Comparison of ENCODE assay signal across 18 cellular contexts in genomic region chr11:88629496-88629895, GRCh38.
"Had no signal": no experiment of that assay in that cellular context is flagged by ENCODE, and none has a peak within 500 bp of the region (broad histone marks: within the 10 kb centered on the region; RNA-seq: fewer than 3 reads in every experiment).

No MANE protein-coding gene starts in this region.

- FAIRE-seq: islet of Langerhans, urothelium cell line had no signal

- H3K36me3 ChIP-seq: lower lobe of right lung, spleen had no signal

- DNase-seq: activated CD4-positive, alpha-beta T cell treated with anti-CD3 and anti-CD28 coated beads, Interleukin-2, amount 10 ng/mL, durations not matched to agents 7 days and 5 days; activated CD8-positive, alpha-beta T cell treated with anti-CD3 and anti-CD28 coated beads, Interleukin-2, amount 10 ng/mL, durations not matched to agents 7 days and 5 days; activated naive CD4-positive, alpha-beta T cell treated with Interleukin-2 at 50 U/mL for 16 hours; activated T-cell treated with anti-CD3 and anti-CD28 coated beads, Interleukin-2, amount 50 U/mL, for 24 hours; anterior cingulate cortex; cerebellar nuclear complex; effector CD4-positive, alpha-beta T cell; hippocampal formation; lower lobe of right lung; nucleus accumbens; posterior cingulate gyrus; retina; spleen; stimulated activated naive B cell treated with anti-CD40 and anti-IgM and Interleukin-4, amounts not matched to agents 10 μg/mL and 1 μg/mL and 100 μg/mL, for 72 hours had no signal

- H3K9me3 ChIP-seq: lower lobe of right lung, spleen had no signal

- H3K27ac ChIP-seq: lower lobe of right lung, spleen had no signal

- H3K4me3 ChIP-seq: lower lobe of right lung, spleen had no signal

- H3K27me3 ChIP-seq: spleen had no signal

- H3K4me1 ChIP-seq: lower lobe of right lung, spleen had no signal

- ATAC-seq: activated CD4-positive, CD25-positive, alpha-beta regulatory T cell treated with anti-CD3 and anti-CD28 coated beads, Interleukin-2, amount 50 U/mL, for 24 hours; activated CD8-positive, alpha-beta T cell treated with anti-CD3 and anti-CD28 coated beads, Interleukin-2, amount 10 ng/mL, durations not matched to agents 7 days and 5 days; esophagus mucosa; lower lobe of right lung; stimulated activated naive B cell treated with anti-CD40 and anti-IgM and Interleukin-4, amounts not matched to agents 10 μg/mL and 1 μg/mL and 100 μg/mL, for 72 hours had no signal
